In the genomic region with DNA sequence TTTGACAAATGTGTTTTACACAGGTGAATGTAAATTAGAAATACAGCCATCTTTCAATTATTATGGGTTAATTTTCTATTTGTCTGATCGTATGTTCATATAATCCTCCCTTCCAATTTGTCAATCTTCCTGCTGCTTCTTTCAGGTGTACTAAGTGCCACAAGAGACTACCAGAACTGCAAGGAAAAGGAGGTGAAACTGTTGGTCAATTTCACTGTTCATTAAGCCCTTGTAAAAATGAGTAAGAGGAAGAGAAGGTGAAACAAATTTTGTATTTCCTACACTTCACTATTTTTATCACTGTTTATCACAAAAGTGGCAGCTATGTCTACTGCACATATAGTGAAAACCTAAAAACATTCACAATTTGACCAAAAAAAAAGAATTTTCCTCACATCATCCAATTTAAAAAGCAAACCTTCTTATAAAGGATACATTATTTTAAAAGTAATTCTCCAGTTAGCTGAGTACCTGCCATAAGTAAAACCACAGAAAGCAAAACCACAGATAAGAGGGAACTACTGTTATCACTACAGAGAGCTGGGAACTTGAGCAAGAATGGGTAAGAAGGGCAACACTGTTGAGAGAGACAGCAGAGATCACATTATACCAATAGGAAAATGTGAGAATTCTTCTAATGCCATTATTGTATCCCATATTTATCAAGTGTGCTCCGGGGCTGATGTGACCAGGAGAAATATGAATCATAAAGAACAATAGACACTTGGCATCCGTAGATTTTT, we compare ENCODE assay signal across 10 cellular contexts.
DNase-seq lines count a peak whose midpoint lies in the region; ATAC-seq, FAIRE-seq and TF ChIP-seq lines count a peak whose summit lies in the region.
"Had no signal": no experiment of that assay in that cellular context is flagged by ENCODE, and none has a peak within 500 bp of the region (broad histone marks: within the 10 kb centered on the region; RNA-seq: fewer than 3 reads in every experiment).

No MANE protein-coding gene starts in this region.

- H3K27ac Mint-ChIP-seq in T-cell, result no peak overlapping the region

- peak; percentile 67 for DNase-seq in Karpas-422
- DNase-seq in endothelial cell of umbilical vein (ENCODE audit: low read depth, low spot score), result peak; percentile 62
- DNase-seq in PC-3, result no peak
- DNase-seq in HuH-7.5 (ENCODE audit: low spot score), result no peak
- DNase-seq in T-cell, result no peak
- no peak for DNase-seq in activated CD4-positive, alpha-beta T cell treated with anti-CD3 and anti-CD28 coated beads, Interleukin-2, amount 50 U/mL, for 48 hours
- DNase-seq: effector memory CD4-positive, alpha-beta T cell had no signal

- H3K9ac ChIP-seq in Karpas-422 (ENCODE audit: low read length) (peak overlapping the region; percentile 10), endothelial cell of umbilical vein (replicated peaks; ENCODE audit: extremely low read depth, insufficient read depth, low read length) (no peak overlapping the region), PC-3 (ENCODE audit: low read length) (no peak overlapping the region)

- POLR2A ChIA-PET in endothelial cell of umbilical vein (lab: Charles Lee), result no interaction called here
- POLR2A ChIA-PET in PC-3 (lab: Charles Lee; ENCODE audit: unreplicated experiment), result no interaction called here
- POLR2A ChIA-PET in T-cell (lab: Charles Lee), result no interaction called here

- H3K4me3 ChIP-seq in Karpas-422 (ENCODE audit: low read length) (0 out of 2 replicates have a peak overlapping the region, but pooled peaks have one; percentile 4), endothelial cell of umbilical vein (replicated peaks in 1 of 3; ENCODE audit: insufficient read depth in 1 of 3, low read depth in 1 of 3, low read length in 3 of 3) (no peak overlapping the region), PC-3 (ENCODE audit: low read length) (no peak overlapping the region)

- H3K36me3 ChIP-seq in Karpas-422 (ENCODE audit: insufficient read depth, low read length) (no peaks in the 10 kb centered on the region), endothelial cell of umbilical vein (ENCODE audit: control insufficient read depth in 2 of 2, extremely low read depth in 1 of 2, insufficient read depth in 2 of 2, low read length in 2 of 2) (no peaks in the 10 kb centered on the region), PC-3 (ENCODE audit: low read depth, low read length) (no peaks in the 10 kb centered on the region)

- no peak for TF ChIP-seq CTCF in endothelial cell of umbilical vein (IDR thresholded peaks at IDR 0.05; ENCODE audit: extremely low read depth in 1 of 2, insufficient read depth in 1 of 2, low read depth in 1 of 2, low read length in 2 of 2)
- TF ChIP-seq CTCF in PC-3 (conservative IDR thresholded peaks at IDR 0.05; ENCODE audit: low read depth, low read length), result no peak

- BruUV-seq in endothelial cell of umbilical vein (replicated peaks; lab: Mats Ljungman, UMichigan) (no TSS peak), PC-3 (replicated peaks; lab: Mats Ljungman, UMichigan) (no TSS peak)

- H3K4me1 Mint-ChIP-seq in T-cell, result peaks cover 0 to 11% (median 9%) of the 10 kb centered on the region in 3 donors
- H3K4me1 Mint-ChIP-seq: neural crest cell had no signal

- H3K27me3 Mint-ChIP-seq in T-cell, result no peaks in the 10 kb centered on the region

- no peaks in the 10 kb centered on the region for H3K9me3 ChIP-seq in Karpas-422 (ENCODE audit: low read length)
- no peaks in the 10 kb centered on the region for H3K9me3 ChIP-seq in endothelial cell of umbilical vein (replicated peaks; ENCODE audit: control insufficient read depth, insufficient read depth, low read length)
- no peaks in the 10 kb centered on the region for H3K9me3 ChIP-seq in PC-3 (ENCODE audit: low read length)

- H3K4me3 Mint-ChIP-seq in T-cell, result no peak overlapping the region
- H3K4me3 Mint-ChIP-seq: neural crest cell had no signal

- CTCF ChIA-PET in endothelial cell of umbilical vein (lab: Charles Lee) (interaction anchor here (1.5 kb wide), 1 partner anchor 261 kb away, joined by 3 read pairs; no protein-coding TSS in a partner anchor), PC-3 (lab: Charles Lee) (no interaction called here), T-cell (lab: Charles Lee) (no interaction called here)

- no peaks in the 10 kb centered on the region for H3K27me3 ChIP-seq in Karpas-422 (ENCODE audit: low read length)
- H3K27me3 ChIP-seq in endothelial cell of umbilical vein (ENCODE audit: control insufficient read depth in 2 of 2, insufficient read depth in 2 of 2, low read length in 2 of 2), result no peaks in the 10 kb centered on the region
- H3K27me3 ChIP-seq in PC-3 (ENCODE audit: low read length), result no peaks in the 10 kb centered on the region

- H3K9me1 ChIP-seq in endothelial cell of umbilical vein (replicated peaks; ENCODE audit: control insufficient read depth, extremely low read depth, insufficient read depth, low read length), result no peaks in the 10 kb centered on the region

- H3K27ac ChIP-seq in Karpas-422 (ENCODE audit: low read length) (peak overlapping the region; percentile 71), endothelial cell of umbilical vein (ENCODE audit: insufficient read depth, low read depth, low read length) (no peak overlapping the region), PC-3 (ENCODE audit: low read length) (no peak overlapping the region)

- H3K79me2 ChIP-seq in Karpas-422 (ENCODE audit: low read length) (peaks cover 82% of the 10 kb centered on the region), endothelial cell of umbilical vein (ENCODE audit: control insufficient read depth, insufficient read depth, low read length) (no peaks in the 10 kb centered on the region), PC-3 (ENCODE audit: low read length) (no peaks in the 10 kb centered on the region)

- H3K4me2 ChIP-seq in Karpas-422 (ENCODE audit: low read depth, low read length, poor library complexity, severe bottlenecking) (peak overlapping the region; percentile 45), endothelial cell of umbilical vein (ENCODE audit: insufficient read depth, low read length) (no peak overlapping the region), PC-3 (ENCODE audit: low read length) (no peak overlapping the region)

- intact Hi-C loops in endothelial cell of umbilical vein (cut with micrococcal nuclease) (loop anchor here (5.0 kb wide), 1 partner anchor 58 kb away; no protein-coding TSS in a partner anchor), PC-3 (cut with micrococcal nuclease) (no loop called here)

- TF ChIP-seq POLR2A in endothelial cell of umbilical vein (IDR thresholded peaks at IDR 0.05; ENCODE audit: low read depth, low read length), result no peak

- no peaks in the 10 kb centered on the region for H3F3A ChIP-seq in PC-3 (ENCODE audit: low read length, unreplicated experiment)

- H2AFZ ChIP-seq in Karpas-422 (ENCODE audit: low read length) (no peak overlapping the region), endothelial cell of umbilical vein (ENCODE audit: low read depth, low read length) (no peak overlapping the region), PC-3 (ENCODE audit: low read length) (no peak overlapping the region)

- peaks cover 50% of the 10 kb centered on the region for H3K4me1 ChIP-seq in Karpas-422 (ENCODE audit: low read length)
- H3K4me1 ChIP-seq in endothelial cell of umbilical vein (ENCODE audit: control insufficient read depth, extremely low read depth, insufficient read depth, low read length), result peaks cover 16% of the 10 kb centered on the region
- peaks cover 8% of the 10 kb centered on the region for H3K4me1 ChIP-seq in PC-3 (ENCODE audit: insufficient read depth, low read length)

- dilution Hi-C loops in endothelial cell of umbilical vein (cut with MboI; ENCODE audit: extremely low pct_ligation_motif_present, low sequenced_read_pairs), result no loop called here

- H4K20me1 ChIP-seq in Karpas-422 (ENCODE audit: insufficient read depth, low read depth, low read length) (no peaks in the 10 kb centered on the region), endothelial cell of umbilical vein (replicated peaks; ENCODE audit: control insufficient read depth, extremely low read depth, insufficient read depth, low read length) (no peaks in the 10 kb centered on the region), PC-3 (ENCODE audit: low read length) (no peaks in the 10 kb centered on the region)

- H3K9me2 ChIP-seq in Karpas-422 (replicated peaks; ENCODE audit: insufficient read depth, low read length) (no peaks in the 10 kb centered on the region), PC-3 (replicated peaks; ENCODE audit: low read length) (no peaks in the 10 kb centered on the region)

- FAIRE-seq in endothelial cell of umbilical vein (lab: Jason Lieb, UNC), result peak; percentile 83

- H3K36me3 Mint-ChIP-seq in T-cell, result peaks cover 5% of the 10 kb centered on the region

- H3K9me3 Mint-ChIP-seq in T-cell, result no peaks in the 10 kb centered on the region
- H3K9me3 Mint-ChIP-seq: neural crest cell had no signal

- ATAC-seq in GM18868 (IDR thresholded peaks at IDR 0.05; ENCODE audit: unreplicated experiment), result peak; percentile 99
- peak; percentile 98 for ATAC-seq in HG02610 (IDR thresholded peaks at IDR 0.05; ENCODE audit: unreplicated experiment)
- ATAC-seq in PC-3, result no peak; the same call in 1 of the 2 replicates
- no peak for ATAC-seq in T-cell (replicated peaks in 1 of 4)

TF ChIP-seq in endothelial cell of umbilical vein, 7 proteins besides CTCF, POLR2A, EP300 and RAD21:
- TF ChIP-seq MAX (IDR thresholded peaks at IDR 0.05; ENCODE audit: insufficient read depth, insufficient read length) (no peak), EZH2 (IDR thresholded peaks at IDR 0.05; ENCODE audit: borderline replicate concordance, low read depth, low read length, severe bottlenecking) (no peak), POLR2AphosphoS5 (IDR thresholded peaks at IDR 0.05; ENCODE audit: insufficient read depth, low read depth, low read length) (no peak), JUN (IDR thresholded peaks at IDR 0.05; ENCODE audit: borderline replicate concordance, insufficient read depth, insufficient read length, low read depth) (no peak), GATA2 (IDR thresholded peaks at IDR 0.05; ENCODE audit: insufficient read depth, insufficient read length, low read depth, low read length) (no peak), MYC (IDR thresholded peaks at IDR 0.05; ENCODE audit: low read depth, low read length) (no peak), FOS (IDR thresholded peaks at IDR 0.05; ENCODE audit: borderline replicate concordance, insufficient read depth, low read length) (no peak)

Comparison
In these comparisons a context has a peak if more than half of its experiments do, and no peak if none do; other contexts are left out.
1. ATAC-seq: peak in GM18868 (single experiment) and HG02610 (single experiment); none in PC-3 (single experiment) and T-cell (0 of 4).
2. DNase-seq: peak in Karpas-422 (single experiment) and endothelial cell of umbilical vein (single experiment); none in PC-3 (single experiment), HuH-7.5 (single experiment), T-cell (0 of 34) and activated CD4-positive, alpha-beta T cell treated with anti-CD3 and anti-CD28 coated beads, Interleukin-2, amount 50 U/mL, for 48 hours (0 of 2).